ENCODE assay signal across 20 cellular contexts in genomic region chr5:5341531-5342292, GRCh38.
DNase-seq lines count a peak whose midpoint lies in the region; ATAC-seq and TF ChIP-seq lines count a peak whose summit lies in the region.
"Had no signal": no experiment of that assay in that cellular context is flagged by ENCODE, and none has a peak within 500 bp of the region (broad histone marks: within the 10 kb centered on the region; RNA-seq: fewer than 3 reads in every experiment).

No MANE protein-coding gene starts in this region.

- no peaks in the 10 kb centered on the region for H3K36me3 ChIP-seq in heart right ventricle
- H3K36me3 ChIP-seq: Peyer's patch had no signal

- peaks cover 67% of the 10 kb centered on the region for H3K4me1 Mint-ChIP-seq in mesothelial cell of epicardium
- H3K4me1 Mint-ChIP-seq in activated T-helper 1 cell treated with anti-CD3 and anti-CD28 coated beads, Interleukin-12 subunit alpha, Interleukin-12 subunit beta, Interleukin-2, Interleukin-4 antibody, amounts not matched to agents 30 ng/mL and 10 ng/mL and 1 ng/mL, durations not matched to agents 14 hours and 24 hours and 36 hours (ENCODE audit: low read depth): no peaks in the 10 kb centered on the region
- H3K4me1 Mint-ChIP-seq: CD4-positive, CD25-positive, alpha-beta regulatory T cell had no signal

- no peak overlapping the region for H3K4me3 ChIP-seq in heart right ventricle
- H3K4me3 ChIP-seq in choroid plexus epithelial cell (ENCODE audit: low read depth, low read length): no peak overlapping the region
- H3K4me3 ChIP-seq: K562, Peyer's patch had no signal

- H3K9me3 Mint-ChIP-seq in mesothelial cell of epicardium: peaks cover 10% of the 10 kb centered on the region
- H3K9me3 Mint-ChIP-seq in activated T-helper 1 cell treated with anti-CD3 and anti-CD28 coated beads, Interleukin-12 subunit alpha, Interleukin-12 subunit beta, Interleukin-2, Interleukin-4 antibody, amounts not matched to agents 30 ng/mL and 10 ng/mL and 1 ng/mL, durations not matched to agents 14 hours and 24 hours and 36 hours: no peaks in the 10 kb centered on the region

- ATAC-seq in heart right ventricle: no peak
- ATAC-seq in GM18873 (IDR thresholded peaks at IDR 0.05; ENCODE audit: low FRiP score, unreplicated experiment): no peak
- ATAC-seq: activated CD8-positive, alpha-beta T cell treated with anti-CD3 and anti-CD28 coated beads, Interleukin-2, amount 10 ng/mL, durations not matched to agents 7 days and 5 days; K562 had no signal

- TF ChIP-seq CTCF in heart right ventricle (IDR thresholded peaks at IDR 0.05) (no peak), choroid plexus epithelial cell (conservative IDR thresholded peaks at IDR 0.05; ENCODE audit: low read depth, low read length) (no peak), mesothelial cell of epicardium (IDR thresholded peaks at IDR 0.05; ENCODE audit: unreplicated experiment) (no peak)

- H3K27me3 ChIP-seq in heart right ventricle: no peaks in the 10 kb centered on the region
- H3K27me3 ChIP-seq: Peyer's patch had no signal

- DNase-seq in cardiac septum (ENCODE audit: low spot score) (peak; percentile 63), heart right ventricle (no peak), choroid plexus epithelial cell (ENCODE audit: low read depth) (peak; percentile 48), mesothelial cell of epicardium (ENCODE audit: low spot score in 2 of 2, unreplicated experiment in 2 of 2) (no peak), NCI-H1048 (lab: John Stamatoyannopoulos, UW) (no peak), KG1 (lab: John Stamatoyannopoulos, UW) (no peak)
- no peak for DNase-seq in activated T-helper 1 cell treated with anti-CD3 and anti-CD28 coated beads, Interleukin-12 subunit alpha, Interleukin-12 subunit beta, Interleukin-2, Interleukin-4 antibody, amounts not matched to agents 30 ng/mL and 10 ng/mL and 1 ng/mL, durations not matched to agents 14 hours and 24 hours and 36 hours (ENCODE audit: low spot score)
- DNase-seq: activated CD8-positive, alpha-beta T cell treated with anti-CD3 and anti-CD28 coated beads, Interleukin-2, amount 10 ng/mL, durations not matched to agents 7 days and 5 days; amniotic stem cell; CD4-positive, CD25-positive, alpha-beta regulatory T cell; DMS79; hippocampal formation; kidney glomerular epithelial cell; NCI-H2171 treated with DMSO at 0.1 percent for 48 hours; nucleus accumbens; Peyer's patch had no signal

- intact Hi-C loops in cardiac septum (cut with DNase I): loop anchor here (2.0 to 5.0 kb wide), 2 partner anchors 33 to 81 kb away; partner anchors contain the start of gene ICE1
- intact Hi-C loops in heart right ventricle (cut with DNase I): no loop called here
- intact Hi-C loops in activated T-helper 1 cell treated with anti-CD3 and anti-CD28 coated beads, Interleukin-12 subunit alpha, Interleukin-12 subunit beta, Interleukin-2, Interleukin-4 antibody, amounts not matched to agents 30 ng/mL and 10 ng/mL and 1 ng/mL, durations not matched to agents 14 hours and 24 hours and 36 hours (cut with micrococcal nuclease): no loop called here

- peak overlapping the region; percentile 28 for H3K27ac Mint-ChIP-seq in mesothelial cell of epicardium
- H3K27ac Mint-ChIP-seq in activated T-helper 1 cell treated with anti-CD3 and anti-CD28 coated beads, Interleukin-12 subunit alpha, Interleukin-12 subunit beta, Interleukin-2, Interleukin-4 antibody, amounts not matched to agents 30 ng/mL and 10 ng/mL and 1 ng/mL, durations not matched to agents 14 hours and 24 hours and 36 hours: no peak overlapping the region
- H3K27ac Mint-ChIP-seq: activated CD8-positive, alpha-beta T cell treated with anti-CD3 and anti-CD28 coated beads, Interleukin-2, amount 10 ng/mL, durations not matched to agents 7 days and 5 days; CD4-positive, CD25-positive, alpha-beta regulatory T cell had no signal

- no peak overlapping the region for H3K4me3 Mint-ChIP-seq in mesothelial cell of epicardium
- H3K4me3 Mint-ChIP-seq in activated T-helper 1 cell treated with anti-CD3 and anti-CD28 coated beads, Interleukin-12 subunit alpha, Interleukin-12 subunit beta, Interleukin-2, Interleukin-4 antibody, amounts not matched to agents 30 ng/mL and 10 ng/mL and 1 ng/mL, durations not matched to agents 14 hours and 24 hours and 36 hours: no peak overlapping the region
- H3K4me3 Mint-ChIP-seq: activated CD8-positive, alpha-beta T cell treated with anti-CD3 and anti-CD28 coated beads, Interleukin-2, amount 10 ng/mL, durations not matched to agents 7 days and 5 days; CD4-positive, CD25-positive, alpha-beta regulatory T cell had no signal

- peak overlapping the region in 1 of 10 donors; percentile 60 for H3K27ac ChIP-seq in heart right ventricle
- H3K27ac ChIP-seq: epithelial cell of prostate, VCaP had no signal

- H3K36me3 Mint-ChIP-seq in mesothelial cell of epicardium: peaks cover 2% of the 10 kb centered on the region
- no peaks in the 10 kb centered on the region for H3K36me3 Mint-ChIP-seq in activated T-helper 1 cell treated with anti-CD3 and anti-CD28 coated beads, Interleukin-12 subunit alpha, Interleukin-12 subunit beta, Interleukin-2, Interleukin-4 antibody, amounts not matched to agents 30 ng/mL and 10 ng/mL and 1 ng/mL, durations not matched to agents 14 hours and 24 hours and 36 hours (ENCODE audit: low read depth)
- H3K36me3 Mint-ChIP-seq: CD4-positive, CD25-positive, alpha-beta regulatory T cell had no signal

- WGBS in heart right ventricle, 2 donors: 92 to 93% methylated on average over 10 of the region's 10 CpGs

- peaks cover 0 to 38% (median 15%) of the 10 kb centered on the region in 9 donors for H3K4me1 ChIP-seq in heart right ventricle
- H3K4me1 ChIP-seq: Peyer's patch had no signal

- H3K27me3 Mint-ChIP-seq in mesothelial cell of epicardium (ENCODE audit: low read depth): no peaks in the 10 kb centered on the region
- no peaks in the 10 kb centered on the region for H3K27me3 Mint-ChIP-seq in activated T-helper 1 cell treated with anti-CD3 and anti-CD28 coated beads, Interleukin-12 subunit alpha, Interleukin-12 subunit beta, Interleukin-2, Interleukin-4 antibody, amounts not matched to agents 30 ng/mL and 10 ng/mL and 1 ng/mL, durations not matched to agents 14 hours and 24 hours and 36 hours (ENCODE audit: insufficient read depth)
- H3K27me3 Mint-ChIP-seq: CD4-positive, CD25-positive, alpha-beta regulatory T cell had no signal

- no peaks in the 10 kb centered on the region for H3K9me3 ChIP-seq in heart right ventricle
- H3K9me3 ChIP-seq: Peyer's patch had no signal

Comparison
In these comparisons a context has a peak if more than half of its experiments do, and no peak if none do; other contexts are left out.
1. DNase-seq: peak in cardiac septum (single experiment) and choroid plexus epithelial cell (single experiment); none in heart right ventricle (0 of 2), mesothelial cell of epicardium (0 of 2), activated T-helper 1 cell treated with anti-CD3 and anti-CD28 coated beads, Interleukin-12 subunit alpha, Interleukin-12 subunit beta, Interleukin-2, Interleukin-4 antibody, amounts not matched to agents 30 ng/mL and 10 ng/mL and 1 ng/mL, durations not matched to agents 14 hours and 24 hours and 36 hours (single experiment), NCI-H1048 (single experiment) and KG1 (single experiment).